In genomic region chr2:159146930-159147666, GRCh38 we compare ENCODE assay signal across 9 cellular contexts.
DNase-seq lines count a peak whose midpoint lies in the region; ATAC-seq and TF ChIP-seq lines count a peak whose summit lies in the region.
"Had no signal": no experiment of that assay in that cellular context is flagged by ENCODE, and none has a peak within 500 bp of the region (broad histone marks: within the 10 kb centered on the region; RNA-seq: fewer than 3 reads in every experiment).

No MANE protein-coding gene starts in this region.

- no peak overlapping the region for H3K4me3 Mint-ChIP-seq in neural crest cell

- DNase-seq in Daoy (ENCODE audit: low read depth) (peak; percentile 47), NCI-H146 (lab: John Stamatoyannopoulos, UW) (peak; percentile 51), dermis blood vessel endothelial cell (peak; percentile 42), neural crest cell (ENCODE audit: low read depth, low spot score) (no peak)
- no peak for DNase-seq in activated CD4-positive, CD25-positive, alpha-beta regulatory T cell treated with anti-CD3 and anti-CD28 coated beads, Interleukin-2, amount 50 U/mL, for 72 hours
- DNase-seq: activated CD8-positive, alpha-beta memory T cell treated with anti-CD3 and anti-CD28 coated beads, Interleukin-2, amount 50 U/mL, for 48 hours had no signal

- no peak for ATAC-seq in HG03520 (IDR thresholded peaks at IDR 0.05; ENCODE audit: unreplicated experiment)
- ATAC-seq in GM18858 (IDR thresholded peaks at IDR 0.05; ENCODE audit: unreplicated experiment): no peak
- ATAC-seq in HG03097 (IDR thresholded peaks at IDR 0.05; ENCODE audit: low FRiP score, unreplicated experiment): no peak

- H3K27ac Mint-ChIP-seq in neural crest cell (ENCODE audit: unreplicated experiment): peak overlapping the region; percentile 14

- H3K27me3 Mint-ChIP-seq in neural crest cell (ENCODE audit: low read depth): no peaks in the 10 kb centered on the region

- H3K9me3 Mint-ChIP-seq in neural crest cell: no peaks in the 10 kb centered on the region

- H3K4me1 Mint-ChIP-seq in neural crest cell: peaks cover 16% of the 10 kb centered on the region

- TF ChIP-seq CTCF in neural crest cell (conservative IDR thresholded peaks at IDR 0.05): no peak

- H3K36me3 Mint-ChIP-seq in neural crest cell (ENCODE audit: low read depth): no peaks in the 10 kb centered on the region

Comparison
In these comparisons a context has a peak if more than half of its experiments do, and no peak if none do; other contexts are left out.
1. DNase-seq: peak in Daoy (single experiment), NCI-H146 (single experiment) and dermis blood vessel endothelial cell (single experiment); none in neural crest cell (single experiment) and activated CD4-positive, CD25-positive, alpha-beta regulatory T cell treated with anti-CD3 and anti-CD28 coated beads, Interleukin-2, amount 50 U/mL, for 72 hours (single experiment).